ENCODE assay signal across 1 cellular context in the genomic region with DNA sequence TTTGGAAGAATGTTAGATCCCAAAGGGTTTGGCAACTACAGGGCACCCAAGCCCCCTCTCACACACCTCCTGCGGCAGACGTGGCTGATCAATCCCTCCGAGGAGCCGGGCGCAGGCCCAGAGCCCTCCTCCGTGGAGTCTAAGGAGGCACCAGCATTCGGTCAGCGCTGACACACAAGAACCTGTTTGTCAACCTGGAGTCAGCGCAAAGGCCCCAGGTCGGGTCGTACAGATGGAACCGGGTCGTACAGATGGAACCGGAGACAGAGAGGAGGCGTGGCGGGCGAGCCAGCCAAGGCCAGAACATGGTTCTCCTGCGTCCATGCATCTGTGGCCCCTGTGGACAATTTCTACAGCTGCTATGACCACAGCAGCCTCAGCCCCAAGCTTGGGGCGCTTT.
TF ChIP-seq lines count a peak whose summit lies in the region.

No MANE protein-coding gene starts in this region.

TF ChIP-seq in GM23338, 12 proteins besides CTCF, POLR2A, EP300 and RAD21 (continued from another document):
- TF ChIP-seq ZNF331 (CRISPR knock-in tag; IDR thresholded peaks at IDR 0.05; ENCODE audit: low read depth) (no peak), POLR2AphosphoS5 (IDR thresholded peaks at IDR 0.05; ENCODE audit: low read depth) (no peak), ZNF114 (CRISPR knock-in tag; IDR thresholded peaks at IDR 0.05) (no peak), EZH2 (IDR thresholded peaks at IDR 0.05; ENCODE audit: low read depth, unreplicated experiment) (no peak), NANOG (IDR thresholded peaks at IDR 0.05; ENCODE audit: borderline replicate concordance) (no peak)
- TF ChIP-seq, protein P1, sequence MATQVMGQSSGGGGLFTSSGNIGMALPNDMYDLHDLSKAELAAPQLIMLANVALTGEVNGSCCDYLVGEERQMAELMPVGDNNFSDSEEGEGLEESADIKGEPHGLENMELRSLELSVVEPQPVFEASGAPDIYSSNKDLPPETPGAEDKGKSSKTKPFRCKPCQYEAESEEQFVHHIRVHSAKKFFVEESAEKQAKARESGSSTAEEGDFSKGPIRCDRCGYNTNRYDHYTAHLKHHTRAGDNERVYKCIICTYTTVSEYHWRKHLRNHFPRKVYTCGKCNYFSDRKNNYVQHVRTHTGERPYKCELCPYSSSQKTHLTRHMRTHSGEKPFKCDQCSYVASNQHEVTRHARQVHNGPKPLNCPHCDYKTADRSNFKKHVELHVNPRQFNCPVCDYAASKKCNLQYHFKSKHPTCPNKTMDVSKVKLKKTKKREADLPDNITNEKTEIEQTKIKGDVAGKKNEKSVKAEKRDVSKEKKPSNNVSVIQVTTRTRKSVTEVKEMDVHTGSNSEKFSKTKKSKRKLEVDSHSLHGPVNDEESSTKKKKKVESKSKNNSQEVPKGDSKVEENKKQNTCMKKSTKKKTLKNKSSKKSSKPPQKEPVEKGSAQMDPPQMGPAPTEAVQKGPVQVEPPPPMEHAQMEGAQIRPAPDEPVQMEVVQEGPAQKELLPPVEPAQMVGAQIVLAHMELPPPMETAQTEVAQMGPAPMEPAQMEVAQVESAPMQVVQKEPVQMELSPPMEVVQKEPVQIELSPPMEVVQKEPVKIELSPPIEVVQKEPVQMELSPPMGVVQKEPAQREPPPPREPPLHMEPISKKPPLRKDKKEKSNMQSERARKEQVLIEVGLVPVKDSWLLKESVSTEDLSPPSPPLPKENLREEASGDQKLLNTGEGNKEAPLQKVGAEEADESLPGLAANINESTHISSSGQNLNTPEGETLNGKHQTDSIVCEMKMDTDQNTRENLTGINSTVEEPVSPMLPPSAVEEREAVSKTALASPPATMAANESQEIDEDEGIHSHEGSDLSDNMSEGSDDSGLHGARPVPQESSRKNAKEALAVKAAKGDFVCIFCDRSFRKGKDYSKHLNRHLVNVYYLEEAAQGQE (IDR thresholded peaks at IDR 0.05; ENCODE audit: unreplicated experiment) = no peak
- TF ChIP-seq, protein P2, sequence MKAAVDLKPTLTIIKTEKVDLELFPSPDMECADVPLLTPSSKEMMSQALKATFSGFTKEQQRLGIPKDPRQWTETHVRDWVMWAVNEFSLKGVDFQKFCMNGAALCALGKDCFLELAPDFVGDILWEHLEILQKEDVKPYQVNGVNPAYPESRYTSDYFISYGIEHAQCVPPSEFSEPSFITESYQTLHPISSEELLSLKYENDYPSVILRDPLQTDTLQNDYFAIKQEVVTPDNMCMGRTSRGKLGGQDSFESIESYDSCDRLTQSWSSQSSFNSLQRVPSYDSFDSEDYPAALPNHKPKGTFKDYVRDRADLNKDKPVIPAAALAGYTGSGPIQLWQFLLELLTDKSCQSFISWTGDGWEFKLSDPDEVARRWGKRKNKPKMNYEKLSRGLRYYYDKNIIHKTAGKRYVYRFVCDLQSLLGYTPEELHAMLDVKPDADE (IDR thresholded peaks at IDR 0.05) = no peak
